13 cellular contexts compared by ENCODE assay signal in the genomic region with DNA sequence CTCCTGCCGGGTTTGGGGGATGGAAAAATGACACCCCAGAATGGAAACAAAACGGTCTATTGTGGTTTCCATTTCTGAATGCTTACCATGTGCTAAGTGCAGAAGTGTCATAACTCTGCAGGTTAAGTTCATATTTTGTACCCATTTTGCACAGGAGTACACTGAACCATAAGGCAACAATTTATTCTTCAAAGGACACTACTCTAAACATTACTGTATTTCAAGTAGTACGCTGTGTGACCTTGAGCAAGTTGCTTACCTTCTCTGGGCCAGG. TPM values are rescaled to one million over a fixed set of nuclear protein-coding genes. Genes with fewer than 3 reads are reported as not detected.
DNase-seq lines count a peak whose midpoint lies in the region; ATAC-seq, FAIRE-seq and TF ChIP-seq lines count a peak whose summit lies in the region.
"Had no signal": no experiment of that assay in that cellular context is flagged by ENCODE, and none has a peak within 500 bp of the region (broad histone marks: within the 10 kb centered on the region; RNA-seq: fewer than 3 reads in every experiment).

No MANE protein-coding gene starts in this region.

- POLR2A ChIA-PET in A549 (lab: Yijun Ruan, JAX) = interaction anchor here (0.5 to 3.9 kb wide), 9 partner anchors 9 to 128 kb away, joined by 4 to 101 read pairs (median 7); partner anchors contain the start of genes BCL2L1 and ID1

- peaks cover 39% of the 10 kb centered on the region for H3K4me1 Mint-ChIP-seq in osteocyte (ENCODE audit: unreplicated experiment)
- H3K4me1 Mint-ChIP-seq in activated T-cell treated with anti-CD3 and anti-CD28 coated beads, Interleukin-2, amount 50 U/mL, for 72 hours (ENCODE audit: low read depth) = peaks cover 7% of the 10 kb centered on the region

- no peak overlapping the region for H2AFZ ChIP-seq in fibroblast of lung (ENCODE audit: low read length)

- no peaks in the 10 kb centered on the region for H3K27me3 ChIP-seq in SJSA1 (replicated peaks)
- no peaks in the 10 kb centered on the region for H3K27me3 ChIP-seq in fibroblast of lung (ENCODE audit: control insufficient read depth, insufficient read depth, low read length)

- no peaks in the 10 kb centered on the region for H3K9me3 Mint-ChIP-seq in osteocyte (ENCODE audit: unreplicated experiment)
- no peaks in the 10 kb centered on the region for H3K9me3 Mint-ChIP-seq in activated T-cell treated with anti-CD3 and anti-CD28 coated beads, Interleukin-2, amount 50 U/mL, for 72 hours
- H3K9me3 Mint-ChIP-seq: activated T-helper 2 cell treated with anti-CD3 and anti-CD28 coated beads, Interferon-gamma antibody, Interleukin-2, Interleukin-4, amounts not matched to agents 10 μg/mL and 5 μg/mL and 100 μg/mL, durations not matched to agents 14 hours and 24 hours and 36 hours had no signal

- TF ChIP-seq CTCF in A549 (IDR thresholded peaks at IDR 0.05) (no peak), fibroblast of lung (conservative IDR thresholded peaks at IDR 0.05 in 1 of 2, IDR thresholded peaks at IDR 0.05 in 1 of 2; ENCODE audit: low read depth in 1 of 2, low read length in 2 of 2) (no peak), osteocyte (IDR thresholded peaks at IDR 0.05) (no peak)

- H3K27me3 Mint-ChIP-seq in osteocyte (ENCODE audit: unreplicated experiment) = no peaks in the 10 kb centered on the region
- no peaks in the 10 kb centered on the region for H3K27me3 Mint-ChIP-seq in activated T-cell treated with anti-CD3 and anti-CD28 coated beads, Interleukin-2, amount 50 U/mL, for 72 hours (ENCODE audit: low read depth)

- H3K9me3 ChIP-seq in A549 (no peaks in the 10 kb centered on the region), SJSA1 (replicated peaks) (no peaks in the 10 kb centered on the region), fibroblast of lung (ENCODE audit: control insufficient read depth, insufficient read depth, low read depth, low read length) (no peaks in the 10 kb centered on the region)

- CTCF ChIA-PET in A549 (lab: Yijun Ruan, JAX) = interaction anchor here (1.0 to 25.0 kb wide), 6 partner anchors 9 to 41 kb away, joined by 5 to 966 read pairs (median 50); partner anchors contain the start of gene ID1

- ATAC-seq in A549 = no peak
- ATAC-seq in HG02870 (IDR thresholded peaks at IDR 0.05; ENCODE audit: unreplicated experiment) = no peak
- no peak for ATAC-seq in activated T-cell treated with anti-CD3 and anti-CD28 coated beads, Interleukin-2, amount 50 U/mL, for 72 hours (replicated peaks in 1 of 2)

- H3K4me3 Mint-ChIP-seq in osteocyte (ENCODE audit: unreplicated experiment) = no peak overlapping the region
- no peak overlapping the region for H3K4me3 Mint-ChIP-seq in activated T-cell treated with anti-CD3 and anti-CD28 coated beads, Interleukin-2, amount 50 U/mL, for 72 hours

- H3K27ac ChIP-seq in A549 = peak overlapping the region; percentile 98
- H3K27ac ChIP-seq in SJSA1 = peak overlapping the region; percentile 63
- H3K27ac ChIP-seq in fibroblast of lung (ENCODE audit: insufficient read depth, low read length) = peak overlapping the region; percentile 97

- TF ChIP-seq POLR2A in A549 (IDR thresholded peaks at IDR 0.05; ENCODE audit: low read length) = no peak

- 11% methylated on average over 3 of the region's 3 CpGs for WGBS in A549 (ENCODE audit: missing lambda C conversion rate)

- H4K20me1 ChIP-seq in fibroblast of lung (ENCODE audit: control insufficient read depth, extremely low read depth, insufficient read depth, low read length) = no peaks in the 10 kb centered on the region

- no peaks in the 10 kb centered on the region for H3K36me3 Mint-ChIP-seq in osteocyte (ENCODE audit: unreplicated experiment)
- H3K36me3 Mint-ChIP-seq in activated T-cell treated with anti-CD3 and anti-CD28 coated beads, Interleukin-2, amount 50 U/mL, for 72 hours (ENCODE audit: insufficient read depth in 2 of 2) = no peaks in the 10 kb centered on the region

- DNase-seq in A549 (ENCODE audit: low read depth in 1 of 2, low spot score in 1 of 2) (no peak), SJSA1 (ENCODE audit: low read depth in 1 of 2, low spot score in 2 of 2) (no peak), fibroblast of lung (ENCODE audit: low read depth in 2 of 2) (no peak), osteocyte (ENCODE audit: extremely low spot score, unreplicated experiment) (no peak), SKM-1 treated with dmso at 0.1 percent for 144 hours (lab: John Stamatoyannopoulos, UW; ENCODE audit: unreplicated experiment) (no peak), cerebellar cortex (ENCODE audit: low spot score) (no peak)
- no peak for DNase-seq in activated T-cell treated with anti-CD3 and anti-CD28 coated beads, Interleukin-2, amount 50 U/mL, for 72 hours
- DNase-seq: Kasumi-1, NCI-H2171 had no signal

- H3K4me2 ChIP-seq in A549 = peak overlapping the region; percentile 95
- H3K4me2 ChIP-seq in fibroblast of lung (ENCODE audit: extremely low read depth, insufficient read depth, low read length) = peak overlapping the region; percentile 32

- H3K4me3 ChIP-seq in A549 (peak overlapping the region; percentile 62), SJSA1 (no peak overlapping the region), fibroblast of lung (replicated peaks in 1 of 4; ENCODE audit: control extremely low read depth in 1 of 4, insufficient read depth in 1 of 4, low read depth in 3 of 4, low read length in 4 of 4) (no peak overlapping the region)

- FAIRE-seq in A549 (lab: Jason Lieb, UNC) = no peak
- FAIRE-seq: RCC 7860 had no signal

- H3K9ac ChIP-seq in fibroblast of lung (ENCODE audit: insufficient read depth, low read length) = peak overlapping the region; percentile 5

- no peaks in the 10 kb centered on the region for H3K36me3 ChIP-seq in SJSA1
- no peaks in the 10 kb centered on the region for H3K36me3 ChIP-seq in fibroblast of lung (ENCODE audit: control insufficient read depth, insufficient read depth, low read length)

- TF ChIP-seq RAD21 in A549 (conservative IDR thresholded peaks at IDR 0.05 in 1 of 2, IDR thresholded peaks at IDR 0.05 in 1 of 2) = no peak

- H3K79me2 ChIP-seq in fibroblast of lung (ENCODE audit: control insufficient read depth, insufficient read depth, low read length) = no peaks in the 10 kb centered on the region

- H3K27ac Mint-ChIP-seq in osteocyte (ENCODE audit: unreplicated experiment) = peak overlapping the region; percentile 90
- no peak overlapping the region for H3K27ac Mint-ChIP-seq in activated T-cell treated with anti-CD3 and anti-CD28 coated beads, Interleukin-2, amount 50 U/mL, for 72 hours
- H3K27ac Mint-ChIP-seq: activated T-helper 2 cell treated with anti-CD3 and anti-CD28 coated beads, Interferon-gamma antibody, Interleukin-2, Interleukin-4, amounts not matched to agents 10 μg/mL and 5 μg/mL and 100 μg/mL, durations not matched to agents 14 hours and 24 hours and 36 hours had no signal

- no peak for TF ChIP-seq EP300 in A549 (IDR thresholded peaks at IDR 0.05)

- H3K4me1 ChIP-seq in A549 (peaks cover 50% of the 10 kb centered on the region), SJSA1 (replicated peaks) (peaks cover 52% of the 10 kb centered on the region), fibroblast of lung (ENCODE audit: control insufficient read depth, extremely low read depth, insufficient read depth, low read length) (peaks cover 27% of the 10 kb centered on the region)

TF ChIP-seq in A549, 52 proteins besides CTCF, POLR2A, EP300 and RAD21:
- TF ChIP-seq RARB (CRISPR knock-in tag; IDR thresholded peaks at IDR 0.05) (0 out of 2 replicates have a peak, but pooled peaks have one; percentile 13), HEYL (CRISPR knock-in tag; IDR thresholded peaks at IDR 0.05) (peak; percentile 37; the same call in 1 of the 2 replicates), ZFP36 (IDR thresholded peaks at IDR 0.05; ENCODE audit: borderline replicate concordance, partially characterized antibody) (peak; percentile 95), CHD4 (IDR thresholded peaks at IDR 0.05; ENCODE audit: borderline replicate concordance) (peak; percentile 94; the same call in 1 of the 2 replicates), POLR2AphosphoS2 (conservative IDR thresholded peaks at IDR 0.05; ENCODE audit: low read length) (no peak), TP53 (CRISPR knock-in tag; IDR thresholded peaks at IDR 0.05) (no peak), TFCP2L1 (CRISPR knock-in tag; IDR thresholded peaks at IDR 0.05) (peak; percentile 43; the same call in 1 of the 2 replicates), KDM1A (IDR thresholded peaks at IDR 0.05; ENCODE audit: low read depth) (peak; percentile 97; the same call in 1 of the 2 replicates), NPAS2 (CRISPR knock-in tag; IDR thresholded peaks at IDR 0.05; ENCODE audit: borderline replicate concordance) (no peak), JUN (IDR thresholded peaks at IDR 0.05) (0 out of 5 replicates have a peak, but pooled peaks of 1 of the 2 experiments have one; percentile 10)

RNA-seq across cellular contexts. Expression of gene ID1, which starts 9.8 kb away (rescaled TPM):
- 237 and 250 TPM in 2 replicates for polyA plus RNA-seq in A549 (2011; rRNA removed)
- polyA plus RNA-seq in A549 (2012; cell fraction: cytosol; rRNA removed) = 951 and 1,146 TPM in 2 replicates
- polyA plus RNA-seq in A549 (2012; cell fraction: nucleus; rRNA removed) = 1,622 and 2,122 TPM in 2 replicates
- polyA plus RNA-seq in A549 (2017; fragmentation: RNase III; extraction: RNeasy Plus Mini Kit Qiagen cat#74134 plus additional on column Dnase treatment) = 257 to 432 TPM (median 387 TPM) in 3 replicates
- 188 and 250 TPM in 2 replicates for polyA minus RNA-seq in A549 (2011; rRNA and poly(A)+ RNA removed)
- total RNA-seq in SJSA1 (2014; rRNA removed; shearing (Covaris generic)) = 700 and 729 TPM in 2 replicates
- total RNA-seq in fibroblast of lung = 27.4 and 31.1 TPM in 2 replicates
- polyA plus RNA-seq in fibroblast of lung = 14.5 and 62.4 TPM in 2 replicates
- polyA plus RNA-seq in fibroblast of lung (2012) = 14.5 and 72.5 TPM in 2 replicates
- 4.3 and 12.7 TPM in 2 replicates for polyA minus RNA-seq in fibroblast of lung (ENCODE audit: low replicate concordance)
- 8.2 TPM in 2 replicates for total RNA-seq in osteocyte
- total RNA-seq in activated T-cell treated with anti-CD3 and anti-CD28 coated beads, Interleukin-2, amount 50 U/mL, for 72 hours = 1 to 10 TPM in 1 of 2 donors, under 1 TPM in 1; 0.84 to 2.0 TPM

RNA-seq across cellular contexts. Expression of gene COX4I2, which starts 42.4 kb away (rescaled TPM):
- polyA plus RNA-seq in A549 (2011; rRNA removed) (not detected in 2 replicates), A549 (2017; fragmentation: RNase III; extraction: RNeasy Plus Mini Kit Qiagen cat#74134 plus additional on column Dnase treatment) (not detected in 3 replicates), fibroblast of lung (not detected in 2 replicates)
- polyA plus RNA-seq in A549 (2012; cell fraction: cytosol; rRNA removed) = not detected in 2 replicates
- not detected in 2 replicates for polyA plus RNA-seq in A549 (2012; cell fraction: nucleus; rRNA removed)
- not detected in 2 replicates for polyA minus RNA-seq in A549 (2011; rRNA and poly(A)+ RNA removed)
- not detected in 2 replicates for total RNA-seq in SJSA1 (2014; rRNA removed; shearing (Covaris generic))
- total RNA-seq in fibroblast of lung (not detected in 2 replicates), osteocyte (not detected in 2 replicates)
- polyA plus RNA-seq in fibroblast of lung (2012) = not detected in 2 replicates
- not detected in 2 replicates for polyA minus RNA-seq in fibroblast of lung (ENCODE audit: low replicate concordance)
- not detected for total RNA-seq in activated T-cell treated with anti-CD3 and anti-CD28 coated beads, Interleukin-2, amount 50 U/mL, for 72 hours
- total RNA-seq: activated T-helper 2 cell treated with anti-CD3 and anti-CD28 coated beads, Interferon-gamma antibody, Interleukin-2, Interleukin-4, amounts not matched to agents 10 μg/mL and 5 μg/mL and 100 μg/mL, durations not matched to agents 14 hours and 24 hours and 36 hours; dermis microvascular lymphatic vessel endothelial cell had no signal

Comparison
In these comparisons a context has a peak if more than half of its experiments do, and no peak if none do; other contexts are left out.
1. RNA of gene ID1, which starts 9.8 kb away (total RNA-seq): 700 to 729 TPM in SJSA1; 27.4 to 31.1 TPM in fibroblast of lung, 8.2 TPM in osteocyte and 0.84 to 2.0 TPM in activated T-cell treated with anti-CD3 and anti-CD28 coated beads, Interleukin-2, amount 50 U/mL, for 72 hours; every median in the first group is over 10 times any median in the second.
2. Peak in every context shown above with its lines, with median percentiles within 50 percentile points of each other: H3K27ac ChIP-seq.